Comparison of ENCODE assay signal across 32 cellular contexts in the genomic region with DNA sequence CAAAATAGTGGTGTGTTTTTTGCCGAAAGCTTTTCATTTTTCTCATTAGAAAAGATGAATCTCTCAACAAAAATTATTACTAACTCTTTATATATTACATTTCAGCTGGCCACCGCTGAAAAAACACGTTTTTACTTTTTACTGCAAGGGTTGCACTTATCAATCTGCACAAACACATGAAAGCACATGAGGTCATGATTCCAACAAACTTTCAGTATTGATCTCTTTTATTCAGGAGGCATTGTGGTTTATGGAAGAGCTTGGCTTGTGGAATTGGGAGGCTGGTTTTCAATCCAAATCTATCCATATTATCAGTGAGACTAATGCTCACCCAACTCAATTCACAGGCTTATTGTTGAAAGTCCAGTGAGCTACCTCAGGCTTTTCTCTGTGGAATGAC.
"Had no signal": no experiment of that assay in that cellular context is flagged by ENCODE, and none has a peak within 500 bp of the region (broad histone marks: within the 10 kb centered on the region; RNA-seq: fewer than 3 reads in every experiment).

No MANE protein-coding gene starts in this region.

- H3K4me1 ChIP-seq: adrenal gland, body of pancreas, breast epithelium had no signal

- ATAC-seq: activated CD8-positive, alpha-beta T cell treated with anti-CD3 and anti-CD28 coated beads for 36 hours; activated naive CD4-positive, alpha-beta T cell treated with anti-CD3 and anti-CD28 coated beads, Interleukin-2, amount 50 U/mL, for 72 hours; activated T-cell treated with anti-CD3 and anti-CD28 coated beads, Interleukin-2, amount 50 U/mL, for 4 hours; activated T-cell treated with anti-CD3 and anti-CD28 coated beads, Interleukin-2, amount 50 U/mL, for 72 hours; activated T-helper 17 cell treated with anti-CD3 and anti-CD28 coated beads, Interleukin-2, amount 50 U/mL, for 72 hours; body of pancreas had no signal

- H3K4me3 ChIP-seq: adrenal gland, body of pancreas, breast epithelium had no signal

- DNase-seq: activated B cell treated with CpG ODN at 0.5 μM for 24 hours; activated CD4-positive, alpha-beta memory T cell treated with anti-CD3 and anti-CD28 coated beads for 36 hours; activated CD4-positive, alpha-beta T cell treated with anti-CD3 and anti-CD28 coated beads for 4 hours; activated CD4-positive, alpha-beta T cell treated with anti-CD3 and anti-CD28 coated beads, Interleukin-2, amount 10 ng/mL, durations not matched to agents 24 days and 14 days; activated CD4-positive, alpha-beta T cell treated with anti-CD3 and anti-CD28 coated beads, Interleukin-2, amount 50 U/mL, for 1 hour; activated CD4-positive, alpha-beta T cell treated with anti-CD3 and anti-CD28 coated beads, Interleukin-2, amount 50 U/mL, for 4 hours; activated CD4-positive, CD25-positive, alpha-beta regulatory T cell treated with anti-CD3 and anti-CD28 coated beads, Interleukin-2, amount 50 U/mL, for 72 hours; activated CD8-positive, alpha-beta memory T cell treated with anti-CD3 and anti-CD28 coated beads, Interleukin-2, amount 50 U/mL, for 4 hours; activated CD8-positive, alpha-beta T cell treated with anti-CD3 and anti-CD28 coated beads for 36 hours; activated effector memory CD4-positive, alpha-beta T cell treated with anti-CD3 and anti-CD28 coated beads, Interleukin-2, amount 50 U/mL, for 16 hours; activated gamma-delta T cell treated with Interleukin-2 at 50 U/mL for 16 hours; activated naive CD4-positive, alpha-beta T cell; activated naive CD4-positive, alpha-beta T cell treated with anti-CD3 and anti-CD28 coated beads for 36 hours; activated naive CD4-positive, alpha-beta T cell treated with anti-CD3 and anti-CD28 coated beads, Interleukin-2, amount 50 U/mL, for 16 hours; activated naive CD8-positive, alpha-beta T cell treated with anti-CD3 and anti-CD28 coated beads for 36 hours; activated T-cell treated with anti-CD3 and anti-CD28 coated beads for 4 hours; activated T-cell treated with anti-CD3 and anti-CD28 coated beads, Interleukin-2, amount 50 U/mL, for 1 hour; activated T-cell treated with anti-CD3 and anti-CD28 coated beads, Interleukin-2, amount 50 U/mL, for 4 hours; activated T-cell treated with anti-CD3 and anti-CD28 coated beads, Interleukin-2, amount 50 U/mL, for 72 hours; adrenal gland; amniotic stem cell; aorta; body of pancreas; brain microvascular endothelial cell; central memory CD4-positive, alpha-beta T cell; T-helper 2 cell; T-helper 9 cell had no signal

- H3K27ac ChIP-seq: adrenal gland, body of pancreas, brain microvascular endothelial cell, breast epithelium, VCaP had no signal

- H3K9me3 ChIP-seq: adrenal gland, body of pancreas, breast epithelium had no signal

- FAIRE-seq: astrocyte had no signal

- H3K27me3 ChIP-seq: adrenal gland, body of pancreas, brain microvascular endothelial cell, breast epithelium had no signal

- H3K36me3 ChIP-seq: adrenal gland, brain microvascular endothelial cell, breast epithelium had no signal
